Comparison of ENCODE assay signal across 18 cellular contexts in genomic region chr5:42689391-42689790, GRCh38.
DNase-seq lines count a peak whose midpoint lies in the region; TF ChIP-seq lines count a peak whose summit lies in the region.
"Had no signal": no experiment of that assay in that cellular context is flagged by ENCODE, and none has a peak within 500 bp of the region (broad histone marks: within the 10 kb centered on the region; RNA-seq: fewer than 3 reads in every experiment).

No MANE protein-coding gene starts in this region.

- no peak overlapping the region for H3K18ac ChIP-seq in trophoblast cell (ENCODE audit: low read length)

- H3K9me3 ChIP-seq in hepatocyte (ENCODE audit: low read depth) = no peaks in the 10 kb centered on the region
- no peaks in the 10 kb centered on the region for H3K9me3 ChIP-seq in trophoblast cell (ENCODE audit: insufficient read depth, low read depth, low read length)

- no peak overlapping the region for H4K8ac ChIP-seq in trophoblast cell (ENCODE audit: low read depth, low read length)

- no peak overlapping the region for H4K91ac ChIP-seq in trophoblast cell (ENCODE audit: low read depth, low read length)

- H4K20me1 ChIP-seq in hepatocyte (ENCODE audit: insufficient read depth, poor library complexity, severe bottlenecking) = no peaks in the 10 kb centered on the region

- H3K9ac ChIP-seq in trophoblast cell (ENCODE audit: low read length) = no peak overlapping the region

- in situ Hi-C loops in SK-MEL-5 (cut with HindIII; ENCODE audit: low pct_unique_long_range_greater_than_20kb, low sequenced_read_pairs) = no loop called here

- H2AFZ ChIP-seq in hepatocyte = no peak overlapping the region
- H2AFZ ChIP-seq in trophoblast cell (ENCODE audit: insufficient read depth, low read length, poor library complexity) = no peak overlapping the region

- no peak overlapping the region for H3K14ac ChIP-seq in trophoblast cell (ENCODE audit: low read length)

- H2BK5ac ChIP-seq in trophoblast cell (ENCODE audit: low read depth, low read length, poor library complexity) = no peak overlapping the region

- H3K9me2 ChIP-seq in hepatocyte (replicated peaks; ENCODE audit: insufficient read depth) = no peaks in the 10 kb centered on the region

- DNase-seq in H4 (ENCODE audit: low spot score) = peak; percentile 13
- peak; percentile 85 for DNase-seq in SK-MEL-5 (ENCODE audit: low read depth, low spot score)
- peak; percentile 5 for DNase-seq in hepatocyte (ENCODE audit: low spot score)
- DNase-seq in trophoblast cell = peak; percentile 79 to 91
- no peak for DNase-seq in NCI-H2029 treated with DMSO at 0.1 percent for 48 hours (lab: John Stamatoyannopoulos, UW)
- no peak for DNase-seq in LoVo (ENCODE audit: low spot score)
- DNase-seq in activated gamma-delta T cell treated with Interleukin-2 at 50 U/mL for 16 hours = no peak
- DNase-seq: H9, HFFc6, KBM-7, NCI-H1105, NCI-H2081, NCI-H446 treated with DMSO at 0.1 percent for 48 hours, NCI-H526 treated with DMSO at 0.1 percent for 48 hours, RPMI8226, SHP77 had no signal

- no peak overlapping the region for H2BK120ac ChIP-seq in trophoblast cell (ENCODE audit: insufficient read depth, low read length, poor library complexity)

- no peak overlapping the region for H4K12ac ChIP-seq in trophoblast cell (ENCODE audit: low read depth, low read length)

- H3K79me1 ChIP-seq in trophoblast cell (ENCODE audit: low read length) = no peaks in the 10 kb centered on the region

- H3K36me3 ChIP-seq in hepatocyte (replicated peaks; ENCODE audit: insufficient read depth, low read depth) (no peaks in the 10 kb centered on the region), trophoblast cell (ENCODE audit: control insufficient read depth in 1 of 2, insufficient read depth in 2 of 2, low read length in 2 of 2) (no peaks in the 10 kb centered on the region)

- H2BK12ac ChIP-seq in trophoblast cell (ENCODE audit: low read length) = no peak overlapping the region

- H3K27me3 ChIP-seq in hepatocyte (no peaks in the 10 kb centered on the region), trophoblast cell (ENCODE audit: insufficient read depth, low read length) (no peaks in the 10 kb centered on the region)

- H3K4ac ChIP-seq in trophoblast cell (ENCODE audit: low read depth, low read length) = no peak overlapping the region

- H2AK5ac ChIP-seq in trophoblast cell (ENCODE audit: low read length) = no peak overlapping the region

- H3K4me3 ChIP-seq in hepatocyte (no peak overlapping the region), trophoblast cell (ENCODE audit: low read depth, low read length) (no peak overlapping the region)
- H3K4me3 ChIP-seq: GM12878, SK-N-MC had no signal

- 60% methylated on average over 4 of the region's 4 CpGs for WGBS in hepatocyte (ENCODE audit: low lambda C conversion rate, missing lambda C conversion rate)
- WGBS in trophoblast cell (ENCODE audit: extremely low coverage, insufficient coverage, insufficient read length) = no CpG with 5 or more reads among the region's 4 CpGs

- H3K27ac ChIP-seq in hepatocyte (no peak overlapping the region), trophoblast cell (ENCODE audit: low read depth, low read length) (no peak overlapping the region)
- H3K27ac ChIP-seq: SK-N-MC had no signal

- H3K4me2 ChIP-seq in hepatocyte = no peak overlapping the region
- no peak overlapping the region for H3K4me2 ChIP-seq in trophoblast cell (ENCODE audit: low read length)

- H3K23ac ChIP-seq in trophoblast cell (ENCODE audit: low read length) = no peak overlapping the region

- H3K79me2 ChIP-seq in hepatocyte = no peaks in the 10 kb centered on the region
- no peaks in the 10 kb centered on the region for H3K79me2 ChIP-seq in trophoblast cell (ENCODE audit: control insufficient read depth, insufficient read depth, low read length, poor library complexity)

- H3K4me1 ChIP-seq in hepatocyte (ENCODE audit: insufficient read depth) (no peaks in the 10 kb centered on the region), trophoblast cell (ENCODE audit: control insufficient read depth in 1 of 2, insufficient read depth in 2 of 2, low read length in 2 of 2) (peaks cover 4 to 5% of the 10 kb centered on the region in 2 experiments)

- no peak for TF ChIP-seq CTCF in hepatocyte (IDR thresholded peaks at IDR 0.05; ENCODE audit: poor library complexity)

Comparison
In these comparisons a context has a peak if more than half of its experiments do, and no peak if none do; other contexts are left out.
1. DNase-seq: peak in H4 (single experiment), SK-MEL-5 (single experiment), hepatocyte (single experiment) and trophoblast cell (2 of 2); none in NCI-H2029 treated with DMSO at 0.1 percent for 48 hours (single experiment), LoVo (single experiment) and activated gamma-delta T cell treated with Interleukin-2 at 50 U/mL for 16 hours (single experiment).